21 cellular contexts compared by ENCODE assay signal in the genomic region with DNA sequence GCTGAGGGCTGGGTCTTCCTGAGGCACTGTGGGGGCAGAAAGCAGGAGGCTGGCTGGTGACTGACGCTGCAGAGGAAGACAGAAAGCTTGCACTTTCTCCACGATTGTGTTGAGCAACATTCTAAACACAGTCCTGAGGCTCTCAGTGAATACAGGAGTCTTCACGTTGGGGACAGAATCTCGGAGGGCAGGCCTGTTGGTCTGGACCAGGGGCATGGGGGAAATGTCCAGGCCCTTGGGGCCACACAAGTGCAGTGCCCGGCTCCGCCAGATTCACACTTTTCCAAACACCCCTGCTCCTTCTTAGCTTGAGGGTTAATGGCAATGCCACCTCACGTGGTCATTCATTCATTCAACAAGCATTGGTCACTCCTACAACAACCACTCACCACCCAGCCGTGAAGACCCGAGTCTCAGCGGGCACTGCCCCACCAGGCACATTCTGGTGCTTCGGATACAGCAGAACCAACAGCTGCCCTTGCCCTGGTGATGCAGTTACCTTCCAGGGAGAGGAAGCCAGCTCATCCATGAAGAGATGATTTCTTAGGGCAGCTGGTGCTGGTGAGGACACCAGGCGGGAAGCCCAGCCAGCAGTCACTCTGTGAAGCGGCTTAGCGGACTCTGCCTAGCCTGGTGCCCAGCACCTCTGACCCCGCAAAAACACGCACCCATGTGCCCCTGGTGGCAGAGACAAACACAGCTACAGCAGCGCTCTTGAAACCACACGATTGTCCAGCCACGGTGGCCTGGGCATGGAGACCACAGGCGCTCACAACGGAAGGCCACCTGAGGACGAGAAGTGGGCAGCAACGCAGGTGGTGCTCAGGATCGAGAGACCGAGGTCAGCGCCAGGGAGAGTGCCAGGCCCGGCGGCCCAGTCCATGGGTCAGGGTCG. TPM values are rescaled to one million over a fixed set of nuclear protein-coding genes. Genes with fewer than 3 reads are reported as not detected.
A peak's percentile ranks its signal among the peaks of the same experiment; 100 is the strongest.
DNase-seq lines count a peak whose midpoint lies in the region; ATAC-seq and TF ChIP-seq lines count a peak whose summit lies in the region.
"Had no signal": no experiment of that assay in that cellular context is flagged by ENCODE, and none has a peak within 500 bp of the region (broad histone marks: within the 10 kb centered on the region; RNA-seq: fewer than 3 reads in every experiment).

No MANE protein-coding gene starts in this region.

- intact Hi-C loops in natural killer cell (cut with micrococcal nuclease) = no loop called here
- intact Hi-C loops in left cardiac atrium (cut with DNase I) = no loop called here
- intact Hi-C loops in activated T-helper 1 cell treated with anti-CD3 and anti-CD28 coated beads, Interleukin-12 subunit alpha, Interleukin-12 subunit beta, Interleukin-2, Interleukin-4 antibody, amounts not matched to agents 30 ng/mL and 10 ng/mL and 1 ng/mL, durations not matched to agents 14 hours and 24 hours and 36 hours (cut with micrococcal nuclease) = no loop called here

- ATAC-seq in natural killer cell (no peak), left cardiac atrium (no peak)
- no peak for ATAC-seq in natural killer cell treated with Interleukin-12 subunit alpha and Interleukin-12 subunit beta and Interleukin-15 and Interleukin-18, amount 100 ng/mL, for 72 hours
- ATAC-seq: effector memory CD8-positive, alpha-beta T cell; naive thymus-derived CD8-positive, alpha-beta T cell; PC-3; stimulated activated effector memory CD8-positive, alpha-beta T cell treated with anti-CD3 and anti-CD28 coated beads, Interleukin-12 subunit alpha, Interleukin-12 subunit beta, amount 100 ng/mL, for 72 hours had no signal

- H3K9me3 Mint-ChIP-seq in natural killer cell (no peaks in the 10 kb centered on the region), osteocyte (ENCODE audit: unreplicated experiment) (peaks cover 11% of the 10 kb centered on the region)
- H3K9me3 Mint-ChIP-seq in natural killer cell treated with Interleukin-12 subunit alpha and Interleukin-12 subunit beta and Interleukin-15 and Interleukin-18, amount 100 ng/mL, for 72 hours = no peaks in the 10 kb centered on the region
- peaks cover 35% of the 10 kb centered on the region for H3K9me3 Mint-ChIP-seq in activated T-helper 1 cell treated with anti-CD3 and anti-CD28 coated beads, Interleukin-12 subunit alpha, Interleukin-12 subunit beta, Interleukin-2, Interleukin-4 antibody, amounts not matched to agents 30 ng/mL and 10 ng/mL and 1 ng/mL, durations not matched to agents 14 hours and 24 hours and 36 hours
- H3K9me3 Mint-ChIP-seq: central memory CD8-positive, alpha-beta T cell had no signal

- TF ChIP-seq CTCF in natural killer cell (IDR thresholded peaks at IDR 0.05) (no peak), osteocyte (IDR thresholded peaks at IDR 0.05) (no peak)

- H3K4me1 Mint-ChIP-seq in natural killer cell = no peaks in the 10 kb centered on the region
- H3K4me1 Mint-ChIP-seq in natural killer cell treated with Interleukin-12 subunit alpha and Interleukin-12 subunit beta and Interleukin-15 and Interleukin-18, amount 100 ng/mL, for 72 hours (ENCODE audit: low read depth in 2 of 2) = no peaks in the 10 kb centered on the region
- no peaks in the 10 kb centered on the region for H3K4me1 Mint-ChIP-seq in osteocyte (ENCODE audit: unreplicated experiment)
- peaks cover 23% of the 10 kb centered on the region for H3K4me1 Mint-ChIP-seq in activated T-helper 1 cell treated with anti-CD3 and anti-CD28 coated beads, Interleukin-12 subunit alpha, Interleukin-12 subunit beta, Interleukin-2, Interleukin-4 antibody, amounts not matched to agents 30 ng/mL and 10 ng/mL and 1 ng/mL, durations not matched to agents 14 hours and 24 hours and 36 hours (ENCODE audit: low read depth)
- H3K4me1 Mint-ChIP-seq: activated B cell treated with CpG ODN at 0.5 μM for 24 hours; CD4-positive, alpha-beta memory T cell; central memory CD8-positive, alpha-beta T cell; naive thymus-derived CD8-positive, alpha-beta T cell had no signal

- no peaks in the 10 kb centered on the region for H3K36me3 Mint-ChIP-seq in natural killer cell
- H3K36me3 Mint-ChIP-seq in natural killer cell treated with Interleukin-12 subunit alpha and Interleukin-12 subunit beta and Interleukin-15 and Interleukin-18, amount 100 ng/mL, for 72 hours = no peaks in the 10 kb centered on the region
- no peaks in the 10 kb centered on the region for H3K36me3 Mint-ChIP-seq in osteocyte (ENCODE audit: unreplicated experiment)
- H3K36me3 Mint-ChIP-seq in activated T-helper 1 cell treated with anti-CD3 and anti-CD28 coated beads, Interleukin-12 subunit alpha, Interleukin-12 subunit beta, Interleukin-2, Interleukin-4 antibody, amounts not matched to agents 30 ng/mL and 10 ng/mL and 1 ng/mL, durations not matched to agents 14 hours and 24 hours and 36 hours (ENCODE audit: low read depth) = peaks cover 2% of the 10 kb centered on the region
- H3K36me3 Mint-ChIP-seq: stimulated activated effector memory CD8-positive, alpha-beta T cell treated with anti-CD3 and anti-CD28 coated beads, Interleukin-12 subunit alpha, Interleukin-12 subunit beta, amount 100 ng/mL, for 72 hours had no signal

- H3K27me3 Mint-ChIP-seq in natural killer cell (ENCODE audit: low read depth in 2 of 2) (peaks cover 0 to 19% of the 10 kb centered on the region in 2 donors), osteocyte (ENCODE audit: unreplicated experiment) (peaks cover 5% of the 10 kb centered on the region)
- H3K27me3 Mint-ChIP-seq in natural killer cell treated with Interleukin-12 subunit alpha and Interleukin-12 subunit beta and Interleukin-15 and Interleukin-18, amount 100 ng/mL, for 72 hours = peaks cover 0 to 8% of the 10 kb centered on the region in 2 donors
- peaks cover 9% of the 10 kb centered on the region for H3K27me3 Mint-ChIP-seq in activated T-helper 1 cell treated with anti-CD3 and anti-CD28 coated beads, Interleukin-12 subunit alpha, Interleukin-12 subunit beta, Interleukin-2, Interleukin-4 antibody, amounts not matched to agents 30 ng/mL and 10 ng/mL and 1 ng/mL, durations not matched to agents 14 hours and 24 hours and 36 hours (ENCODE audit: insufficient read depth)

- no peak overlapping the region for H3K4me3 Mint-ChIP-seq in natural killer cell
- H3K4me3 Mint-ChIP-seq in natural killer cell treated with Interleukin-12 subunit alpha and Interleukin-12 subunit beta and Interleukin-15 and Interleukin-18, amount 100 ng/mL, for 72 hours = no peak overlapping the region
- H3K4me3 Mint-ChIP-seq in osteocyte (ENCODE audit: unreplicated experiment) = no peak overlapping the region
- no peak overlapping the region for H3K4me3 Mint-ChIP-seq in activated T-helper 1 cell treated with anti-CD3 and anti-CD28 coated beads, Interleukin-12 subunit alpha, Interleukin-12 subunit beta, Interleukin-2, Interleukin-4 antibody, amounts not matched to agents 30 ng/mL and 10 ng/mL and 1 ng/mL, durations not matched to agents 14 hours and 24 hours and 36 hours
- H3K4me3 Mint-ChIP-seq: activated B cell treated with CpG ODN at 0.5 μM for 24 hours; CD4-positive, alpha-beta memory T cell; central memory CD8-positive, alpha-beta T cell; effector memory CD8-positive, alpha-beta T cell; naive thymus-derived CD8-positive, alpha-beta T cell; stimulated activated effector memory CD8-positive, alpha-beta T cell treated with anti-CD3 and anti-CD28 coated beads, Interleukin-12 subunit alpha, Interleukin-12 subunit beta, amount 100 ng/mL, for 72 hours had no signal

- peak; percentile 11 for DNase-seq in natural killer cell
- DNase-seq in natural killer cell treated with Interleukin-12 subunit alpha and Interleukin-12 subunit beta and Interleukin-15 and Interleukin-18, amount 100 ng/mL, for 72 hours (ENCODE audit: low spot score) = no peak
- DNase-seq in left cardiac atrium = peak; percentile 16
- peak; percentile 82 for DNase-seq in osteocyte (ENCODE audit: extremely low spot score, unreplicated experiment)
- DNase-seq in ureter (ENCODE audit: low spot score) = peak; percentile 38
- no peak for DNase-seq in T1000 (lab: John Stamatoyannopoulos, UW)
- no peak for DNase-seq in activated T-helper 1 cell treated with anti-CD3 and anti-CD28 coated beads, Interleukin-12 subunit alpha, Interleukin-12 subunit beta, Interleukin-2, Interleukin-4 antibody, amounts not matched to agents 30 ng/mL and 10 ng/mL and 1 ng/mL, durations not matched to agents 14 hours and 24 hours and 36 hours (ENCODE audit: low spot score)
- no peak for DNase-seq in NOMO-1 (lab: John Stamatoyannopoulos, UW; ENCODE audit: unreplicated experiment in 2 of 2)
- DNase-seq: activated B cell treated with CpG ODN at 0.5 μM for 24 hours; activated effector memory CD4-positive, alpha-beta T cell treated with Interleukin-2 at 50 U/mL for 16 hours; DMS153; effector memory CD8-positive, alpha-beta T cell; GDM1; glutamatergic neuron; mammary epithelial cell; NCI-H82; PC-3 had no signal

- no peak overlapping the region for H3K27ac Mint-ChIP-seq in natural killer cell
- no peak overlapping the region for H3K27ac Mint-ChIP-seq in natural killer cell treated with Interleukin-12 subunit alpha and Interleukin-12 subunit beta and Interleukin-15 and Interleukin-18, amount 100 ng/mL, for 72 hours
- no peak overlapping the region for H3K27ac Mint-ChIP-seq in osteocyte (ENCODE audit: unreplicated experiment)
- no peak overlapping the region for H3K27ac Mint-ChIP-seq in activated T-helper 1 cell treated with anti-CD3 and anti-CD28 coated beads, Interleukin-12 subunit alpha, Interleukin-12 subunit beta, Interleukin-2, Interleukin-4 antibody, amounts not matched to agents 30 ng/mL and 10 ng/mL and 1 ng/mL, durations not matched to agents 14 hours and 24 hours and 36 hours
- H3K27ac Mint-ChIP-seq: activated B cell treated with CpG ODN at 0.5 μM for 24 hours; CD4-positive, alpha-beta memory T cell; effector memory CD8-positive, alpha-beta T cell; stimulated activated effector memory CD8-positive, alpha-beta T cell treated with anti-CD3 and anti-CD28 coated beads, Interleukin-12 subunit alpha, Interleukin-12 subunit beta, amount 100 ng/mL, for 72 hours had no signal

RNA-seq across cellular contexts. Expression of a gene that starts 10.9 kb away (rescaled TPM):
- total RNA-seq in natural killer cell (1 to 10 TPM in 1 of 3 donors, under 1 TPM in 2; 0.79 to 1.4 (median 0.94) TPM), left cardiac atrium (10 to 100 TPM; 74.6 to 78.4 TPM), osteocyte (148 and 149 TPM in 2 replicates), ureter (88.1 TPM)
- total RNA-seq in natural killer cell treated with Interleukin-12 subunit alpha and Interleukin-12 subunit beta and Interleukin-15 and Interleukin-18, amount 100 ng/mL, for 72 hours = 1 to 10 TPM; 1.2 to 1.8 TPM
- 6.2 and 6.5 TPM in 2 replicates for total RNA-seq in activated T-helper 1 cell treated with anti-CD3 and anti-CD28 coated beads, Interleukin-12 subunit alpha, Interleukin-12 subunit beta, Interleukin-2, Interleukin-4 antibody, amounts not matched to agents 30 ng/mL and 10 ng/mL and 1 ng/mL, durations not matched to agents 14 hours and 24 hours and 36 hours

Comparison
In these comparisons a context has a peak if more than half of its experiments do, and no peak if none do; other contexts are left out.
1. DNase-seq: peak in natural killer cell (single experiment), left cardiac atrium (single experiment), osteocyte (single experiment) and ureter (single experiment); none in natural killer cell treated with Interleukin-12 subunit alpha and Interleukin-12 subunit beta and Interleukin-15 and Interleukin-18, amount 100 ng/mL, for 72 hours (single experiment), T1000 (single experiment), activated T-helper 1 cell treated with anti-CD3 and anti-CD28 coated beads, Interleukin-12 subunit alpha, Interleukin-12 subunit beta, Interleukin-2, Interleukin-4 antibody, amounts not matched to agents 30 ng/mL and 10 ng/mL and 1 ng/mL, durations not matched to agents 14 hours and 24 hours and 36 hours (single experiment) and NOMO-1 (0 of 2).
2. RNA of a gene that starts 10.9 kb away (total RNA-seq): 148 to 149 TPM in osteocyte, 88.1 TPM in ureter (single experiment) and 74.6 to 78.4 TPM in left cardiac atrium; 6.2 to 6.5 TPM in activated T-helper 1 cell treated with anti-CD3 and anti-CD28 coated beads, Interleukin-12 subunit alpha, Interleukin-12 subunit beta, Interleukin-2, Interleukin-4 antibody, amounts not matched to agents 30 ng/mL and 10 ng/mL and 1 ng/mL, durations not matched to agents 14 hours and 24 hours and 36 hours, 1.2 to 1.8 TPM in natural killer cell treated with Interleukin-12 subunit alpha and Interleukin-12 subunit beta and Interleukin-15 and Interleukin-18, amount 100 ng/mL, for 72 hours and 0.79 to 1.4 TPM in natural killer cell; every median in the first group is over 10 times any median in the second.